ENCODE assay signal across 20 cellular contexts in genomic region chr4:109609431-109609830, GRCh38. TPM values are rescaled to one million over a fixed set of nuclear protein-coding genes. Genes with fewer than 3 reads are reported as not detected.
DNase-seq lines count a peak whose midpoint lies in the region; ATAC-seq, FAIRE-seq and TF ChIP-seq lines count a peak whose summit lies in the region.
"Had no signal": no experiment of that assay in that cellular context is flagged by ENCODE, and none has a peak within 500 bp of the region (broad histone marks: within the 10 kb centered on the region; RNA-seq: fewer than 3 reads in every experiment).

No MANE protein-coding gene starts in this region.

- no peaks in the 10 kb centered on the region for H3K36me3 ChIP-seq in CD8-positive, alpha-beta T cell (ENCODE audit: insufficient read depth, low read length)
- H3K36me3 ChIP-seq in small intestine (ENCODE audit: control insufficient read depth in 2 of 2, insufficient read depth in 2 of 2, low read length in 2 of 2), result no peaks in the 10 kb centered on the region
- no peaks in the 10 kb centered on the region for H3K36me3 ChIP-seq in neuronal stem cell (replicated peaks in 1 of 2; ENCODE audit: control insufficient read depth in 2 of 2, insufficient read depth in 2 of 2, low read length in 2 of 2)
- H3K36me3 ChIP-seq in adrenal gland (replicated peaks in 1 of 2), result no peaks in the 10 kb centered on the region
- H3K36me3 ChIP-seq: Peyer's patch had no signal

- no peaks in the 10 kb centered on the region for H3K9me3 ChIP-seq in CD8-positive, alpha-beta T cell (ENCODE audit: low read length)
- H3K9me3 ChIP-seq in small intestine (ENCODE audit: control insufficient read depth, low read depth), result no peaks in the 10 kb centered on the region
- peaks cover 3 to 9% of the 10 kb centered on the region in 2 donors for H3K9me3 ChIP-seq in neuronal stem cell (replicated peaks in 1 of 2; ENCODE audit: control insufficient read depth in 2 of 2, insufficient read depth in 1 of 2, low read depth in 1 of 2, low read length in 2 of 2)
- no peaks in the 10 kb centered on the region for H3K9me3 ChIP-seq in adrenal gland (replicated peaks in 1 of 3)
- H3K9me3 ChIP-seq: Peyer's patch had no signal

- no peak overlapping the region for H2BK120ac ChIP-seq in neuronal stem cell (ENCODE audit: low read depth, low read length)

- no peak overlapping the region for H2BK15ac ChIP-seq in neuronal stem cell (ENCODE audit: low read length)

- H3K14ac ChIP-seq in neuronal stem cell (ENCODE audit: low read length), result no peak overlapping the region

- DNase-seq in activated CD8-positive, alpha-beta T cell treated with anti-CD3 and anti-CD28 coated beads for 36 hours, result no peak
- no peak for DNase-seq in activated CD8-positive, alpha-beta T cell treated with anti-CD3 and anti-CD28 coated beads, Interleukin-2, amount 10 ng/mL, durations not matched to agents 7 days and 5 days
- no peak for DNase-seq in CD8-positive, alpha-beta T cell
- DNase-seq in epithelial cell of esophagus (ENCODE audit: low read depth) (peak; percentile 45), small intestine (peak; percentile 65), neuronal stem cell (ENCODE audit: low spot score) (no peak), WTC11 (ENCODE audit: low spot score) (no peak), adrenal gland (no peak)
- DNase-seq: AML-193, C1 segment of cervical spinal cord, COR-L47, DMS79, H7, NCI-H1694, NCI-H2081, NCI-H2171, NCI-H524 treated with DMSO at 0.1 percent for 48 hours, NCI-H82, Peyer's patch had no signal

- intact Hi-C loops in activated CD8-positive, alpha-beta T cell treated with anti-CD3 and anti-CD28 coated beads for 36 hours (cut with micrococcal nuclease), result no loop called here
- intact Hi-C loops in CD8-positive, alpha-beta T cell (cut with DNase I, micrococcal nuclease), result loop anchor here in 1 of 2 experiments (5.0 kb wide), 2 partner anchors 38 to 47 kb away; partner anchors contain the start of gene MCUB
- intact Hi-C loops in adrenal gland (cut with DNase I), result no loop called here

- no peak overlapping the region for H3K4me3 ChIP-seq in CD8-positive, alpha-beta T cell (ENCODE audit: low read depth, low read length)
- no peak overlapping the region for H3K4me3 ChIP-seq in epithelial cell of esophagus (ENCODE audit: low read length)
- no peak overlapping the region for H3K4me3 ChIP-seq in small intestine (ENCODE audit: low read depth in 1 of 2, low read length in 2 of 2)
- H3K4me3 ChIP-seq in neuronal stem cell (ENCODE audit: low read length in 2 of 2), result no peak overlapping the region
- no peak overlapping the region for H3K4me3 ChIP-seq in adrenal gland
- H3K4me3 ChIP-seq: Peyer's patch had no signal

- H3K23ac ChIP-seq in neuronal stem cell (ENCODE audit: low read depth, low read length, poor library complexity), result no peak overlapping the region

- no peaks in the 10 kb centered on the region for H3K27me3 Mint-ChIP-seq in activated CD8-positive, alpha-beta T cell treated with anti-CD3 and anti-CD28 coated beads for 36 hours
- no peaks in the 10 kb centered on the region for H3K27me3 Mint-ChIP-seq in activated CD8-positive, alpha-beta T cell treated with anti-CD3 and anti-CD28 coated beads, Interleukin-2, amount 10 ng/mL, durations not matched to agents 7 days and 5 days (ENCODE audit: low read depth)
- H3K27me3 Mint-ChIP-seq in CD8-positive, alpha-beta T cell (ENCODE audit: low read depth), result no peaks in the 10 kb centered on the region
- H3K27me3 Mint-ChIP-seq in WTC11 (ENCODE audit: low read depth), result no peaks in the 10 kb centered on the region; the same call in 1 of the 2 replicates
- H3K27me3 Mint-ChIP-seq: IgD-negative memory B cell had no signal

- H4K91ac ChIP-seq in neuronal stem cell (ENCODE audit: low read depth, low read length, poor library complexity), result no peak overlapping the region

- no peak for FAIRE-seq in small intestine (lab: Jason Lieb, UNC)

- peaks cover 56% of the 10 kb centered on the region for H3K4me1 Mint-ChIP-seq in activated CD8-positive, alpha-beta T cell treated with anti-CD3 and anti-CD28 coated beads for 36 hours (ENCODE audit: low read depth)
- peaks cover 12% of the 10 kb centered on the region for H3K4me1 Mint-ChIP-seq in activated CD8-positive, alpha-beta T cell treated with anti-CD3 and anti-CD28 coated beads, Interleukin-2, amount 10 ng/mL, durations not matched to agents 7 days and 5 days (ENCODE audit: low read depth)
- peaks cover 84% of the 10 kb centered on the region for H3K4me1 Mint-ChIP-seq in CD8-positive, alpha-beta T cell (ENCODE audit: low read depth)
- no peaks in the 10 kb centered on the region for H3K4me1 Mint-ChIP-seq in WTC11

- 37 to 77% (median 46%) methylated on average over 2 of the region's 2 CpGs for WGBS in small intestine, 3 donors
- WGBS in neuronal stem cell (ENCODE audit: extremely low coverage in 2 of 2, insufficient read length in 2 of 2, insufficient replicate concordance in 1 of 2), 2 donors, result no CpG with 5 or more reads among the region's 2 CpGs
- WGBS in adrenal gland, 4 donors, result 54 to 100% (median 87%) methylated on average over 1 to 2 of the region's 2 CpGs

- no peaks in the 10 kb centered on the region for H3K27me3 ChIP-seq in CD8-positive, alpha-beta T cell (ENCODE audit: insufficient read depth, low read length)
- no peaks in the 10 kb centered on the region for H3K27me3 ChIP-seq in small intestine (ENCODE audit: control insufficient read depth in 2 of 2, insufficient read depth in 2 of 2, low read length in 2 of 2)
- H3K27me3 ChIP-seq in neuronal stem cell (ENCODE audit: control insufficient read depth in 3 of 3, insufficient read depth in 3 of 3, low read depth in 1 of 3, low read length in 3 of 3), result no peaks in the 10 kb centered on the region
- no peaks in the 10 kb centered on the region for H3K27me3 ChIP-seq in adrenal gland
- H3K27me3 ChIP-seq: Peyer's patch had no signal

- peaks cover 29% of the 10 kb centered on the region for H3K4me1 ChIP-seq in CD8-positive, alpha-beta T cell (ENCODE audit: insufficient read depth, low read length)
- H3K4me1 ChIP-seq in small intestine (ENCODE audit: control insufficient read depth in 2 of 2, insufficient read depth in 1 of 2, low read depth in 1 of 2, low read length in 1 of 2) (peaks cover 0 to 6% of the 10 kb centered on the region in 2 donors), neuronal stem cell (ENCODE audit: control insufficient read depth in 2 of 2, insufficient read depth in 1 of 2, low read depth in 1 of 2, low read length in 2 of 2) (no peaks in the 10 kb centered on the region), adrenal gland (replicated peaks in 1 of 2) (no peaks in the 10 kb centered on the region)
- H3K4me1 ChIP-seq: Peyer's patch had no signal

- peaks cover 19% of the 10 kb centered on the region for H3K9me3 Mint-ChIP-seq in activated CD8-positive, alpha-beta T cell treated with anti-CD3 and anti-CD28 coated beads for 36 hours
- H3K9me3 Mint-ChIP-seq in activated CD8-positive, alpha-beta T cell treated with anti-CD3 and anti-CD28 coated beads, Interleukin-2, amount 10 ng/mL, durations not matched to agents 7 days and 5 days (ENCODE audit: insufficient read depth), result peaks cover 48% of the 10 kb centered on the region
- H3K9me3 Mint-ChIP-seq in CD8-positive, alpha-beta T cell, result peaks cover 15% of the 10 kb centered on the region
- peaks cover 30% of the 10 kb centered on the region for H3K9me3 Mint-ChIP-seq in WTC11

- H3K27ac Mint-ChIP-seq in activated CD8-positive, alpha-beta T cell treated with anti-CD3 and anti-CD28 coated beads for 36 hours, result peak overlapping the region; percentile 52
- no peak overlapping the region for H3K27ac Mint-ChIP-seq in activated CD8-positive, alpha-beta T cell treated with anti-CD3 and anti-CD28 coated beads, Interleukin-2, amount 10 ng/mL, durations not matched to agents 7 days and 5 days
- H3K27ac Mint-ChIP-seq in CD8-positive, alpha-beta T cell, result peak overlapping the region; percentile 32
- H3K27ac Mint-ChIP-seq in WTC11, result no peak overlapping the region
- H3K27ac Mint-ChIP-seq: IgD-negative memory B cell had no signal

- no peak overlapping the region for H2BK5ac ChIP-seq in neuronal stem cell (ENCODE audit: low read length)

- no peaks in the 10 kb centered on the region for H3K79me1 ChIP-seq in neuronal stem cell (ENCODE audit: low read depth, low read length)

- no peak overlapping the region for H3K4me3 Mint-ChIP-seq in activated CD8-positive, alpha-beta T cell treated with anti-CD3 and anti-CD28 coated beads for 36 hours
- H3K4me3 Mint-ChIP-seq in activated CD8-positive, alpha-beta T cell treated with anti-CD3 and anti-CD28 coated beads, Interleukin-2, amount 10 ng/mL, durations not matched to agents 7 days and 5 days, result no peak overlapping the region
- H3K4me3 Mint-ChIP-seq in CD8-positive, alpha-beta T cell, result peak overlapping the region; percentile 3
- no peak overlapping the region for H3K4me3 Mint-ChIP-seq in WTC11

- no peak overlapping the region for H3K4me2 ChIP-seq in neuronal stem cell (ENCODE audit: insufficient read depth, low read length, poor library complexity, severe bottlenecking)

- H3K4ac ChIP-seq in neuronal stem cell (ENCODE audit: low read length), result no peak overlapping the region

- H2AK5ac ChIP-seq in neuronal stem cell (ENCODE audit: low read depth, low read length), result no peak overlapping the region

- H3K18ac ChIP-seq in neuronal stem cell (ENCODE audit: low read length), result no peak overlapping the region

- TF ChIP-seq POLR2A in adrenal gland (IDR thresholded peaks at IDR 0.05), result no peak

- peaks cover 52% of the 10 kb centered on the region for H3K36me3 Mint-ChIP-seq in activated CD8-positive, alpha-beta T cell treated with anti-CD3 and anti-CD28 coated beads for 36 hours (ENCODE audit: low read depth)
- H3K36me3 Mint-ChIP-seq in activated CD8-positive, alpha-beta T cell treated with anti-CD3 and anti-CD28 coated beads, Interleukin-2, amount 10 ng/mL, durations not matched to agents 7 days and 5 days (ENCODE audit: low read depth), result peaks cover 71% of the 10 kb centered on the region
- H3K36me3 Mint-ChIP-seq in CD8-positive, alpha-beta T cell, result peaks cover 76% of the 10 kb centered on the region
- peaks cover 17% of the 10 kb centered on the region for H3K36me3 Mint-ChIP-seq in WTC11

- no peak overlapping the region for H4K8ac ChIP-seq in neuronal stem cell (ENCODE audit: low read depth, low read length)

- no peak overlapping the region for H3K27ac ChIP-seq in CD8-positive, alpha-beta T cell (ENCODE audit: low read depth, low read length)
- H3K27ac ChIP-seq in small intestine (ENCODE audit: low read depth in 1 of 2, low read length in 1 of 2), result no peak overlapping the region
- H3K27ac ChIP-seq in neuronal stem cell (replicated peaks; ENCODE audit: low read length), result no peak overlapping the region
- H3K27ac ChIP-seq in adrenal gland, result no peak overlapping the region
- H3K27ac ChIP-seq: Peyer's patch had no signal

- no peak for ATAC-seq in activated CD8-positive, alpha-beta T cell treated with anti-CD3 and anti-CD28 coated beads for 36 hours
- ATAC-seq in activated CD8-positive, alpha-beta T cell treated with anti-CD3 and anti-CD28 coated beads, Interleukin-2, amount 10 ng/mL, durations not matched to agents 7 days and 5 days, result no peak
- no peak for ATAC-seq in CD8-positive, alpha-beta T cell
- no peak for ATAC-seq in WTC11

- no peak overlapping the region for H2AFZ ChIP-seq in neuronal stem cell (ENCODE audit: low read length)

- CTCF ChIA-PET in activated CD8-positive, alpha-beta T cell treated with anti-CD3 and anti-CD28 coated beads for 36 hours (lab: Charles Lee), result interaction anchor here (1.3 kb wide), 1 partner anchor 16 kb away, joined by 3 read pairs; no protein-coding TSS in a partner anchor
- CTCF ChIA-PET in activated CD8-positive, alpha-beta T cell treated with anti-CD3 and anti-CD28 coated beads, Interleukin-2, amount 10 ng/mL, durations not matched to agents 7 days and 5 days (lab: Charles Lee), result interaction anchor here (1.4 kb wide), 1 partner anchor 21 kb away, joined by 3 read pairs; no protein-coding TSS in a partner anchor
- CTCF ChIA-PET in CD8-positive, alpha-beta T cell (lab: Charles Lee), result interaction anchor here (1.2 kb wide), 1 partner anchor 15 kb away, joined by 3 read pairs; no protein-coding TSS in a partner anchor
- CTCF ChIA-PET in WTC11 (lab: Charles Lee), result no interaction called here

- POLR2A ChIA-PET in activated CD8-positive, alpha-beta T cell treated with anti-CD3 and anti-CD28 coated beads for 36 hours (lab: Charles Lee), result interaction anchor here (1.2 kb wide), 1 partner anchor 22 kb away, joined by 3 read pairs; no protein-coding TSS in a partner anchor
- POLR2A ChIA-PET in activated CD8-positive, alpha-beta T cell treated with anti-CD3 and anti-CD28 coated beads, Interleukin-2, amount 10 ng/mL, durations not matched to agents 7 days and 5 days (lab: Charles Lee), result no interaction called here
- POLR2A ChIA-PET in CD8-positive, alpha-beta T cell (lab: Charles Lee), result interaction anchor here (0.6 to 1.3 kb wide), 4 partner anchors 22 to 1507 kb away, joined by 3 to 7 read pairs (median 4); partner anchors contain the start of gene MCUB
- POLR2A ChIA-PET in WTC11 (lab: Charles Lee), result no interaction called here

- no peak for TF ChIP-seq CTCF in activated CD8-positive, alpha-beta T cell treated with anti-CD3 and anti-CD28 coated beads for 36 hours (IDR thresholded peaks at IDR 0.05)
- no peak for TF ChIP-seq CTCF in CD8-positive, alpha-beta T cell (IDR thresholded peaks at IDR 0.05)
- TF ChIP-seq CTCF in epithelial cell of esophagus (IDR thresholded peaks at IDR 0.05; ENCODE audit: insufficient read depth, low read depth, low read length, missing control alignments) (no peak), WTC11 (IDR thresholded peaks at IDR 0.05) (no peak), adrenal gland (IDR thresholded peaks at IDR 0.05) (no peak)

- no peak overlapping the region for H3K9ac ChIP-seq in neuronal stem cell (ENCODE audit: low read depth, low read length, poor library complexity)

- H2BK12ac ChIP-seq in neuronal stem cell (ENCODE audit: low read length), result no peak overlapping the region

RNA-seq across cellular contexts. Expression of gene MCUB, which starts 49.4 kb away (rescaled TPM):
- 10 to 100 TPM; 62.3 to 65.3 TPM for total RNA-seq in activated CD8-positive, alpha-beta T cell treated with anti-CD3 and anti-CD28 coated beads for 36 hours
- 100 to 1,000 TPM; 104 to 109 TPM for total RNA-seq in activated CD8-positive, alpha-beta T cell treated with anti-CD3 and anti-CD28 coated beads, Interleukin-2, amount 10 ng/mL, durations not matched to agents 7 days and 5 days
- total RNA-seq in CD8-positive, alpha-beta T cell, result 10 to 100 TPM; 84.3 to 91.9 TPM
- polyA plus RNA-seq in small intestine (10 to 100 TPM in 1 of 3 donors, 1 to 10 TPM in 2; 2.2 to 12.8 (median 3.5) TPM), adrenal gland (1 to 10 TPM; 3.6 to 5.1 (median 4.4) TPM)
- 25.3 TPM for polyA plus RNA-seq in neuronal stem cell (2013, experiment 1 of 2)
- polyA plus RNA-seq in neuronal stem cell (2013, experiment 2 of 2), result 24.6 TPM
- total RNA-seq in WTC11 (2021) (11.2 to 26.8 TPM (median 13.1 TPM) in 3 replicates), adrenal gland (10 to 100 TPM in 1 of 8 donors, 1 to 10 TPM in 7; 2.6 to 28.5 (median 6.2) TPM)

Comparison
In these comparisons a context has a peak if more than half of its experiments do, and no peak if none do; other contexts are left out.
1. H3K27ac Mint-ChIP-seq: peak in activated CD8-positive, alpha-beta T cell treated with anti-CD3 and anti-CD28 coated beads for 36 hours (single experiment) and CD8-positive, alpha-beta T cell (single experiment); none in activated CD8-positive, alpha-beta T cell treated with anti-CD3 and anti-CD28 coated beads, Interleukin-2, amount 10 ng/mL, durations not matched to agents 7 days and 5 days (single experiment) and WTC11 (single experiment).
2. POLR2A ChIA-PET loops: an anchor here in activated CD8-positive, alpha-beta T cell treated with anti-CD3 and anti-CD28 coated beads for 36 hours (1.2 kb wide) and CD8-positive, alpha-beta T cell (0.6 to 1.3 kb wide); none called in activated CD8-positive, alpha-beta T cell treated with anti-CD3 and anti-CD28 coated beads, Interleukin-2, amount 10 ng/mL, durations not matched to agents 7 days and 5 days and WTC11.
3. DNase-seq: peak in epithelial cell of esophagus (single experiment) and small intestine (single experiment); none in activated CD8-positive, alpha-beta T cell treated with anti-CD3 and anti-CD28 coated beads for 36 hours (single experiment), activated CD8-positive, alpha-beta T cell treated with anti-CD3 and anti-CD28 coated beads, Interleukin-2, amount 10 ng/mL, durations not matched to agents 7 days and 5 days (single experiment), CD8-positive, alpha-beta T cell (0 of 7), neuronal stem cell (single experiment), WTC11 (single experiment) and adrenal gland (0 of 7).